Comparison of ENCODE assay signal across 8 cellular contexts in genomic region chr5:150449491-150450339, GRCh38. TPM values are rescaled to one million over a fixed set of nuclear protein-coding genes. Genes with fewer than 3 reads are reported as not detected.
DNase-seq lines count a peak whose midpoint lies in the region; ATAC-seq, FAIRE-seq and TF ChIP-seq lines count a peak whose summit lies in the region.

RPS14 (minus strand) TSS chr5:150449739; CDS start chr5:150447733, 2,006 bp downstream.

- peak; percentile 88 for ATAC-seq in RWPE2 (ENCODE audit: low read depth)

- peaks cover 43% of the 10 kb centered on the region for H3K36me3 ChIP-seq in ES-I3 (ENCODE audit: insufficient read depth, low read length)
- peaks cover 46% of the 10 kb centered on the region for H3K36me3 ChIP-seq in RWPE2 (ENCODE audit: low read depth)
- H3K36me3 ChIP-seq in stomach smooth muscle (ENCODE audit: control insufficient read depth in 2 of 2, insufficient read depth in 2 of 2, low read length in 2 of 2): peaks cover 27 to 32% of the 10 kb centered on the region in 2 donors

- no peaks in the 10 kb centered on the region for H3K27me3 Mint-ChIP-seq in neural crest cell (ENCODE audit: low read depth)

- peak; percentile 70 for TF ChIP-seq POLR2A in H54 (IDR thresholded peaks at IDR 0.05; ENCODE audit: low read depth, low read length)

- DNase-seq in H54 (ENCODE audit: insufficient read length, low spot score): peak; percentile 85
- DNase-seq in LoVo (ENCODE audit: low spot score): peak; percentile 95
- DNase-seq in RWPE2 (ENCODE audit: low spot score): peak; percentile 98
- DNase-seq in activated T-helper 9 cell treated with anti-CD3 and anti-CD28 coated beads, Interleukin-2, amount 50 U/mL, for 16 hours (ENCODE audit: low read depth): peak; percentile 89
- DNase-seq in fibroblast of the conjunctiva (ENCODE audit: low read depth): peak; percentile 89
- DNase-seq in neural crest cell (ENCODE audit: low read depth, low spot score): peak; percentile 90

- peak within 1 kb of the TSS; percentile 85 for H3K27ac ChIP-seq in RWPE2 (ENCODE audit: poor library complexity, severe bottlenecking)
- peak within 1 kb of the TSS; percentile 96 for H3K27ac ChIP-seq in stomach smooth muscle (ENCODE audit: low read length)

- H3K4me1 ChIP-seq in ES-I3 (ENCODE audit: insufficient read depth, low read length) (peaks cover 7% of the 10 kb centered on the region), RWPE2 (ENCODE audit: insufficient read depth, poor library complexity, severe bottlenecking) (peaks cover 8% of the 10 kb centered on the region), stomach smooth muscle (ENCODE audit: control insufficient read depth, insufficient read depth, low read length) (peaks cover 25% of the 10 kb centered on the region)

- TF ChIP-seq CTCF in RWPE2 (IDR thresholded peaks at IDR 0.05; ENCODE audit: poor library complexity, severe bottlenecking): peak; percentile 100
- TF ChIP-seq CTCF in neural crest cell (conservative IDR thresholded peaks at IDR 0.05): peak; percentile 94

- peak within 1 kb of the TSS; percentile 96 for H3K4me3 Mint-ChIP-seq in neural crest cell

- peaks cover 5% of the 10 kb centered on the region for H3K9me3 Mint-ChIP-seq in neural crest cell

- peak within 1 kb of the TSS; percentile 84 for H3K9ac ChIP-seq in ES-I3 (ENCODE audit: low read depth, low read length)
- peak within 1 kb of the TSS; percentile 92 to 94 for H3K9ac ChIP-seq in stomach smooth muscle (ENCODE audit: low read length in 2 of 2)

- FAIRE-seq in H54 (lab: Jason Lieb, UNC): no peak

- H3K27me3 ChIP-seq in RWPE2 (ENCODE audit: insufficient read depth, poor library complexity, severe bottlenecking): no peaks in the 10 kb centered on the region
- H3K27me3 ChIP-seq in stomach smooth muscle (ENCODE audit: control insufficient read depth in 1 of 2, insufficient read depth in 2 of 2, low read length in 2 of 2): no peaks in the 10 kb centered on the region

- H3K4me1 Mint-ChIP-seq in neural crest cell: peaks cover 34% of the 10 kb centered on the region

- peaks cover 28% of the 10 kb centered on the region for H3K36me3 Mint-ChIP-seq in neural crest cell (ENCODE audit: low read depth)

- H3K4me3 ChIP-seq in RWPE2 (ENCODE audit: severe bottlenecking) (peak within 1 kb of the TSS; percentile 56), stomach smooth muscle (ENCODE audit: low read length in 2 of 2) (peak within 1 kb of the TSS; percentile 93 to 97)

- H3K27ac Mint-ChIP-seq in neural crest cell (ENCODE audit: unreplicated experiment): peak within 1 kb of the TSS; percentile 100

- H3K9me3 ChIP-seq in ES-I3 (ENCODE audit: control insufficient read depth, insufficient read depth, low read length): no peaks in the 10 kb centered on the region; the same call in 1 of the 2 replicates
- H3K9me3 ChIP-seq in RWPE2 (ENCODE audit: severe bottlenecking): no peaks in the 10 kb centered on the region
- H3K9me3 ChIP-seq in stomach smooth muscle (ENCODE audit: control insufficient read depth in 2 of 2, low read length in 2 of 2): no peaks in the 10 kb centered on the region

RNA-seq across cellular contexts. Expression of gene RPS14, which starts in this region (rescaled TPM):
- total RNA-seq in neural crest cell: 2,170 and 2,213 TPM in 2 replicates

Comparison
In these comparisons a context has a peak if more than half of its experiments do, and no peak if none do; other contexts are left out.
1. Peak in every context shown above with its lines: DNase-seq, ATAC-seq, H3K4me3 ChIP-seq and H3K27ac ChIP-seq.